Comparison of ENCODE assay signal across 8 cellular contexts in genomic region chr7:17298102-17298839, GRCh38. TPM values are rescaled to one million over a fixed set of nuclear protein-coding genes. Genes with fewer than 3 reads are reported as not detected.
A peak's percentile ranks its signal among the peaks of the same experiment; 100 is the strongest.
DNase-seq lines count a peak whose midpoint lies in the region; TF ChIP-seq lines count a peak whose summit lies in the region.

Gene AHR, plus strand, starts transcription at chr7:17298652. Its CDS starts 613 bp downstream, at chr7:17299265.

- 7 to 16% methylated on average over 13 to 30 of the region's 46 CpGs for WGBS in GM23248 (ENCODE audit: low coverage in 1 of 2, low lambda C conversion rate in 2 of 2, missing lambda C conversion rate in 2 of 2), 2 experiments
- WGBS in thymus: 4% methylated on average over 46 of the region's 46 CpGs

- no peaks in the 10 kb centered on the region for H4K20me1 ChIP-seq in GM23248 (ENCODE audit: insufficient read depth)

- peak; percentile 89 for DNase-seq in EL
- peak; percentile 98 for DNase-seq in GM23248
- peak; percentile 87 for DNase-seq in M059J (ENCODE audit: low read depth)
- DNase-seq in SKM-1 (lab: John Stamatoyannopoulos, UW; ENCODE audit: unreplicated experiment): peak; percentile 49
- peak; percentile 84 for DNase-seq in glutamatergic neuron
- peak; percentile 94 for DNase-seq in osteocyte (ENCODE audit: extremely low spot score, unreplicated experiment)

- peak within 1 kb of the TSS; percentile 98 for H3K27ac Mint-ChIP-seq in activated naive CD8-positive, alpha-beta T cell
- H3K27ac Mint-ChIP-seq in glutamatergic neuron (ENCODE audit: unreplicated experiment): no peak within 1 kb of the TSS
- peak within 1 kb of the TSS; percentile 93 for H3K27ac Mint-ChIP-seq in osteocyte (ENCODE audit: unreplicated experiment)

- no peaks in the 10 kb centered on the region for H3K27me3 Mint-ChIP-seq in activated naive CD8-positive, alpha-beta T cell
- H3K27me3 Mint-ChIP-seq in glutamatergic neuron (ENCODE audit: unreplicated experiment) (peaks cover 9% of the 10 kb centered on the region), osteocyte (ENCODE audit: unreplicated experiment) (no peaks in the 10 kb centered on the region)

- H3K9me3 ChIP-seq in GM23248 (ENCODE audit: low read depth): no peaks in the 10 kb centered on the region
- no peaks in the 10 kb centered on the region for H3K9me3 ChIP-seq in thymus (ENCODE audit: control insufficient read depth)

- H3K9me3 Mint-ChIP-seq in activated naive CD8-positive, alpha-beta T cell (ENCODE audit: low read depth): peaks cover 13% of the 10 kb centered on the region
- H3K9me3 Mint-ChIP-seq in glutamatergic neuron (ENCODE audit: unreplicated experiment) (peaks cover 2% of the 10 kb centered on the region), osteocyte (ENCODE audit: unreplicated experiment) (no peaks in the 10 kb centered on the region)

- H3K27ac ChIP-seq in GM23248 (peak within 1 kb of the TSS; percentile 61), thymus (ENCODE audit: low read depth) (peak within 1 kb of the TSS; percentile 95)

- H3K36me3 Mint-ChIP-seq in activated naive CD8-positive, alpha-beta T cell: peaks cover 3% of the 10 kb centered on the region
- no peaks in the 10 kb centered on the region for H3K36me3 Mint-ChIP-seq in glutamatergic neuron (ENCODE audit: unreplicated experiment)
- peaks cover 10% of the 10 kb centered on the region for H3K36me3 Mint-ChIP-seq in osteocyte (ENCODE audit: unreplicated experiment)

- H3K9ac ChIP-seq in GM23248: peak within 1 kb of the TSS; percentile 78

- H2AFZ ChIP-seq in GM23248: peak within 1 kb of the TSS; percentile 94

- peak within 1 kb of the TSS; percentile 93 for H3K4me2 ChIP-seq in GM23248 (ENCODE audit: unreplicated experiment)

- peaks cover 32% of the 10 kb centered on the region for H3K4me1 Mint-ChIP-seq in activated naive CD8-positive, alpha-beta T cell (ENCODE audit: low read depth)
- peaks cover 4% of the 10 kb centered on the region for H3K4me1 Mint-ChIP-seq in glutamatergic neuron (ENCODE audit: low read depth, unreplicated experiment)
- H3K4me1 Mint-ChIP-seq in osteocyte (ENCODE audit: unreplicated experiment): peaks cover 31% of the 10 kb centered on the region

- H3K4me1 ChIP-seq in GM23248 (ENCODE audit: insufficient read depth) (peaks cover 27% of the 10 kb centered on the region), thymus (ENCODE audit: control insufficient read depth, insufficient read depth, low read length) (no peaks in the 10 kb centered on the region)

- peak within 1 kb of the TSS; percentile 99 for H3K4me3 Mint-ChIP-seq in activated naive CD8-positive, alpha-beta T cell
- peak within 1 kb of the TSS; percentile 84 for H3K4me3 Mint-ChIP-seq in glutamatergic neuron (ENCODE audit: unreplicated experiment)
- H3K4me3 Mint-ChIP-seq in osteocyte (ENCODE audit: unreplicated experiment): peak within 1 kb of the TSS; percentile 96

- in situ Hi-C loops in GM23248 (cut with MboI): no loop called here

- TF ChIP-seq CTCF in glutamatergic neuron (IDR thresholded peaks at IDR 0.05; ENCODE audit: partially characterized antibody, unreplicated experiment): no peak
- no peak for TF ChIP-seq CTCF in osteocyte (IDR thresholded peaks at IDR 0.05)

- H3K27me3 ChIP-seq in GM23248 (replicated peaks; ENCODE audit: insufficient read depth) (no peaks in the 10 kb centered on the region), thymus (ENCODE audit: control insufficient read depth, insufficient read depth) (no peaks in the 10 kb centered on the region)

- H3K79me2 ChIP-seq in GM23248 (ENCODE audit: insufficient read depth): peaks cover 46% of the 10 kb centered on the region

- H3K9me2 ChIP-seq in GM23248 (ENCODE audit: insufficient read depth): no peaks in the 10 kb centered on the region

- H3K4me3 ChIP-seq in GM23248 (peak within 1 kb of the TSS; percentile 86), thymus (ENCODE audit: low read length) (peak within 1 kb of the TSS; percentile 81)

- no peaks in the 10 kb centered on the region for H3K36me3 ChIP-seq in GM23248 (ENCODE audit: low read depth)
- H3K36me3 ChIP-seq in thymus (ENCODE audit: control insufficient read depth, insufficient read depth): no peaks in the 10 kb centered on the region

- peaks cover 23% of the 10 kb centered on the region for H3F3A ChIP-seq in GM23248 (ENCODE audit: insufficient read depth)

RNA-seq across cellular contexts. Expression of gene AHR, which starts in this region (rescaled TPM):
- total RNA-seq in GM23248 (2014; rRNA removed; shearing (Covaris generic)): 90.4 and 98.7 TPM in 2 replicates
- polyA plus RNA-seq in GM23248 (2016; fragmentation: Nextera tagmentation; extraction: Ambion mirVana): 18.6 and 19.0 TPM in 2 replicates
- total RNA-seq in M059J (2014; rRNA removed; shearing (Covaris generic)): 83.6 and 110 TPM in 2 replicates
- total RNA-seq in glutamatergic neuron (ENCODE audit: unreplicated experiment): 1.7 TPM
- total RNA-seq in osteocyte: 270 and 275 TPM in 2 replicates
- polyA plus RNA-seq in thymus: 16.8 TPM

Comparison
In these comparisons a context has a peak if more than half of its experiments do, and no peak if none do; other contexts are left out.
1. Peak in every context shown above with its lines: DNase-seq, H3K4me3 ChIP-seq and H3K27ac ChIP-seq.
2. RNA of gene AHR (total RNA-seq): 270 to 275 TPM in osteocyte, 83.6 to 110 TPM in M059J and 90.4 to 98.7 TPM in GM23248; 1.7 TPM in glutamatergic neuron (single experiment); every median in the first group is over 10 times any median in the second.